In the genomic region with DNA sequence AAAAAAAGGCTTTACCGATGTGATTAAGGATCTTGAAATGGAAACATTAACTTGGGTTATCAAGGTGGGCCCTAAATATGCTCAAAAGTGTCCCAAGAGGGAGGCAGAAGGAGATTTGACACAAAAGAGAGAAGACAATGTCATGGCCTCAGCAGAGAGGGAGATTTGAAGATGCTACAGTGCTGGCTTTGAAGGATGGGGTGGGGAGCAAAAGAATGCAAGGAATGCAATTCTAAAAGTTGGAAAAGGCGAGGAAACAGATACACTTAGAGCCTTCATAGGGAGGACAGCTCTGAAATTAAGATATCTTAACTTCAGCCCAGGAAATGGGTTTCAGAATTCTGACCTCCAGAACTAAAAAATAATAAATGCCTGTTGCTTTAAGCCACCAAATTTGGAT, we compare ENCODE assay signal across 1 cellular context.
TF ChIP-seq lines count a peak whose summit lies in the region.

No MANE protein-coding gene starts in this region.

TF ChIP-seq in WTC11, 78 proteins besides CTCF, POLR2A, EP300 and RAD21:
- no peak; the same call in 1 of the 2 replicates for TF ChIP-seq TEAD1 (CRISPR knock-in tag; IDR thresholded peaks at IDR 0.05)
- TF ChIP-seq KAT7 (CRISPR knock-in tag; IDR thresholded peaks at IDR 0.05; ENCODE audit: borderline replicate concordance) = no peak
